2 cellular contexts compared by ENCODE assay signal in the genomic region with DNA sequence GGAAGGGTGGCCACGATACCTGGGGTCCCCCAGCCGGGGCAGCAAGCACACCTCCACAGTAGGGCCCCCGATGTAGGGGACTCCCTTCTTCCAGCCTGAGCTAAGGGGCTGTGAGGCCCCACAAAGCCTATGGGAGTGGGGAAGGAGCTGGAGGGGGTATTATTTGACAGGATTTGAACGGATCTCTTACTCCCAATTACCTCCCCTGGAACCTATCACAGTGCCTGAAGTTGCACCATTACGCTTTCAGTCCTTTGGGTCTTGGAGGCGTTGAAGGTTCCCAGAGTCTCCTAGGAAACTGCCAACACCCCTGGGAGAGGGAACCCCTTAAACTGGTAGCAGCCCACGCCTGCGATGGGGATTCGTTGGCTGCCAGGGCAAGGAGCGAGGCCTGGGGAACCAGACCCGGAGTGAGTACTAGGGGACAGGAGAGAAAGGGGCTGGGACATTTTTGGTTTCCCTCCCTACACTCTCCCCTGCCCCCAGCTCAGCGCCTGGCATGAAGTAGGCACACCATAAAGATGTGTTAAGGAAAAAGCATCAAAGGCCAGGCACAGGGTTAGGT.
TF ChIP-seq lines count a peak whose summit lies in the region.

No MANE protein-coding gene starts in this region.

TF ChIP-seq in HepG2, 621 proteins besides CTCF, POLR2A, EP300 and RAD21:
- TF ChIP-seq HIVEP1 (CRISPR knock-in tag; IDR thresholded peaks at IDR 0.05) (no peak), ZNF264 (CRISPR knock-in tag; IDR thresholded peaks at IDR 0.05) (no peak), NCOR1 (IDR thresholded peaks at IDR 0.05; ENCODE audit: borderline replicate concordance, low read length) (no peak), BRD4 (CRISPR knock-in tag; IDR thresholded peaks at IDR 0.05) (no peak), YEATS4 (CRISPR knock-in tag; IDR thresholded peaks at IDR 0.05; ENCODE audit: borderline replicate concordance) (no peak), KDM4B (CRISPR knock-in tag; IDR thresholded peaks at IDR 0.05) (no peak), KAT7 (CRISPR knock-in tag; IDR thresholded peaks at IDR 0.05; ENCODE audit: borderline replicate concordance) (no peak)

TF ChIP-seq in WTC11, 78 proteins besides CTCF, POLR2A, EP300 and RAD21 (continued from another document):
- TF ChIP-seq ZNF138 (CRISPR knock-in tag; conservative IDR thresholded peaks at IDR 0.05) (no peak), GRHL2 (CRISPR knock-in tag; IDR thresholded peaks at IDR 0.05; ENCODE audit: insufficient replicate concordance, severe bottlenecking) (no peak), SOX15 (CRISPR knock-in tag; IDR thresholded peaks at IDR 0.05) (no peak), ESRRA (CRISPR knock-in tag; IDR thresholded peaks at IDR 0.05; ENCODE audit: borderline replicate concordance) (no peak)
- TF ChIP-seq, protein P1, sequence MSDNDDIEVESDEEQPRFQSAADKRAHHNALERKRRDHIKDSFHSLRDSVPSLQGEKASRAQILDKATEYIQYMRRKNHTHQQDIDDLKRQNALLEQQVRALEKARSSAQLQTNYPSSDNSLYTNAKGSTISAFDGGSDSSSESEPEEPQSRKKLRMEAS (CRISPR knock-in tag; IDR thresholded peaks at IDR 0.05): no peak
